ENCODE assay signal across 12 cellular contexts in the genomic region with DNA sequence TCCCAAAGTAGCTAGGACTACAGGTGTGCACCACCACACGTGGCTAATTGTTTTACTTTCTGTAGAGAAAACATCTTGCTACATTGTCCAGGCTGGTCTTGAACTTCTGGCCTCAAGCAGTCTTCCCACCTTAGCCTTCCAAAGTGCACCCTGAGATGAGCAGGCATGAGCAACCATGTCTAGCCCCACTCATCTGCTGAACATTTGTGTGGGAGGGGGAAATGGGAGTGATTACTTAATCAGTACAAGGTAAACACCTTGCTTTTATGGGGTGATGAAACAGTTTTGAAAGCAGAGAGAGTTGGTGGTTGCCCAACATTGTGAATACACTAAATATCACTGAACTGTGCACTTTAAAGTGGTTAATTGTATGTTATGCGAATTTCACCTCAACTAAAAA. TPM values are rescaled to one million over a fixed set of nuclear protein-coding genes. Genes with fewer than 3 reads are reported as not detected.
DNase-seq lines count a peak whose midpoint lies in the region; ATAC-seq, FAIRE-seq and TF ChIP-seq lines count a peak whose summit lies in the region.
"Had no signal": no experiment of that assay in that cellular context is flagged by ENCODE, and none has a peak within 500 bp of the region (broad histone marks: within the 10 kb centered on the region; RNA-seq: fewer than 3 reads in every experiment).

No MANE protein-coding gene starts in this region.

- FAIRE-seq in HepG2 (lab: Jason Lieb, UNC): peak; percentile 56

- H4K20me1 ChIP-seq in BLaER1: peaks cover 52% of the 10 kb centered on the region
- peaks cover 4% of the 10 kb centered on the region; the same call in 1 of the 2 replicates for H4K20me1 ChIP-seq in HepG2 (ENCODE audit: insufficient read depth, low read length)
- H4K20me1 ChIP-seq in PC-3 (ENCODE audit: low read length): no peaks in the 10 kb centered on the region

- no TSS peak for BruUV-seq in HepG2 (replicated peaks; lab: Mats Ljungman, UMichigan)
- no TSS peak for BruUV-seq in PC-3 (replicated peaks; lab: Mats Ljungman, UMichigan)

- peak; percentile 85 for ATAC-seq in activated T-helper 17 cell treated with anti-CD3 and anti-CD28 coated beads, Interleukin-2, amount 50 U/mL, for 72 hours (replicated peaks)
- ATAC-seq in HepG2 (peak; percentile 33), GM18867 (IDR thresholded peaks at IDR 0.05; ENCODE audit: unreplicated experiment) (no peak), PC-3 (no peak)

- H3F3A ChIP-seq in PC-3 (ENCODE audit: low read length, unreplicated experiment): no peaks in the 10 kb centered on the region

- CTCF ChIA-PET in HepG2 (lab: Yijun Ruan, JAX; ENCODE audit: low intra/inter-chr PET ratio, low total read pairs) (no interaction called here), PC-3 (lab: Charles Lee) (no interaction called here)

- DNase-seq in HepG2 (ENCODE audit: low spot score) (peak; percentile 83), PC-3 (no peak), NAMALWA (ENCODE audit: low spot score) (no peak)
- DNase-seq: activated CD4-positive, alpha-beta T cell treated with anti-CD3 and anti-CD28 coated beads, Interleukin-2, amount 50 U/mL, for 1 hour; amniotic stem cell; cortex of kidney had no signal

- POLR2A ChIA-PET in HepG2 (lab: Yijun Ruan, JAX) (no interaction called here), PC-3 (lab: Charles Lee; ENCODE audit: unreplicated experiment) (no interaction called here)

- H3K79me2 ChIP-seq in HepG2 (ENCODE audit: insufficient read depth, low read length): peaks cover 77% of the 10 kb centered on the region
- H3K79me2 ChIP-seq in PC-3 (ENCODE audit: low read length): peaks cover 82% of the 10 kb centered on the region

- 0 out of 2 replicates have a peak overlapping the region, but pooled peaks have one; percentile 69 for H3K4me2 ChIP-seq in BLaER1
- H3K4me2 ChIP-seq in HepG2 (ENCODE audit: low read depth, low read length): peak overlapping the region; percentile 26
- H3K4me2 ChIP-seq in PC-3 (ENCODE audit: low read length): no peak overlapping the region

- H3K36me3 Mint-ChIP-seq in activated T-helper 17 cell treated with anti-CD3 and anti-CD28 coated beads, Interleukin-2, amount 50 U/mL, for 72 hours (ENCODE audit: low read depth): peaks cover 32% of the 10 kb centered on the region

- TF ChIP-seq EP300 in HepG2 (IDR thresholded peaks at IDR 0.05; ENCODE audit: low read depth in 2 of 2, low read length in 2 of 2): peak; percentile 85 to 86
- peak; percentile 70; the same call in 1 of the 2 replicates for TF ChIP-seq EP300 in HepG2 (CRISPR knock-in tag; IDR thresholded peaks at IDR 0.05; ENCODE audit: borderline replicate concordance)

- no peak for TF ChIP-seq POLR2A in HepG2 (IDR thresholded peaks at IDR 0.05; ENCODE audit: insufficient read depth in 1 of 2, low read depth in 2 of 2, low read length in 2 of 2)

- H2AFZ ChIP-seq in HepG2 (ENCODE audit: low read length): no peak overlapping the region
- H2AFZ ChIP-seq in PC-3 (ENCODE audit: low read length): no peak overlapping the region

- H3K27ac ChIP-seq in BLaER1: no peak overlapping the region
- peak overlapping the region; percentile 48 for H3K27ac ChIP-seq in C4-2B
- H3K27ac ChIP-seq in HepG2 (ENCODE audit: extremely low read length, insufficient read depth, low read length): peak overlapping the region; percentile 50
- H3K27ac ChIP-seq in PC-3 (ENCODE audit: low read length): no peak overlapping the region
- H3K27ac ChIP-seq: thoracic aorta had no signal

- peaks cover 72% of the 10 kb centered on the region for H3K4me1 ChIP-seq in BLaER1
- H3K4me1 ChIP-seq in HepG2 (ENCODE audit: insufficient read depth, low read length): peaks cover 85% of the 10 kb centered on the region
- H3K4me1 ChIP-seq in PC-3 (ENCODE audit: insufficient read depth, low read length): peaks cover 18% of the 10 kb centered on the region

- no peaks in the 10 kb centered on the region for H3K9me3 ChIP-seq in BLaER1
- no peaks in the 10 kb centered on the region for H3K9me3 ChIP-seq in HepG2 (ENCODE audit: low read length)
- H3K9me3 ChIP-seq in PC-3 (ENCODE audit: low read length): no peaks in the 10 kb centered on the region
- H3K9me3 ChIP-seq: thoracic aorta had no signal

- no peaks in the 10 kb centered on the region for H3K9me2 ChIP-seq in PC-3 (replicated peaks; ENCODE audit: low read length)

- no peak for TF ChIP-seq RAD21 in HepG2 (CRISPR knock-in tag; IDR thresholded peaks at IDR 0.05)

- no peaks in the 10 kb centered on the region for H3K27me3 Mint-ChIP-seq in activated T-helper 17 cell treated with anti-CD3 and anti-CD28 coated beads, Interleukin-2, amount 50 U/mL, for 72 hours

- H3K9me3 Mint-ChIP-seq in activated T-helper 17 cell treated with anti-CD3 and anti-CD28 coated beads, Interleukin-2, amount 50 U/mL, for 72 hours: no peaks in the 10 kb centered on the region

- intact Hi-C loops in HepG2 (cut with micrococcal nuclease; ENCODE audit: unreplicated experiment): no loop called here
- intact Hi-C loops in PC-3 (cut with micrococcal nuclease): no loop called here

- H3K9ac ChIP-seq in BLaER1 (no peak overlapping the region), HepG2 (ENCODE audit: insufficient read depth, low read depth, low read length) (no peak overlapping the region), PC-3 (ENCODE audit: low read length) (no peak overlapping the region)

- H3K4me3 ChIP-seq in BLaER1 (no peak overlapping the region), HepG2 (replicated peaks in 1 of 3; ENCODE audit: insufficient read depth in 1 of 3, low read depth in 2 of 3, low read length in 3 of 3) (no peak overlapping the region; a peak in 1 of 6 replicates), PC-3 (ENCODE audit: low read length) (no peak overlapping the region)
- H3K4me3 ChIP-seq: thoracic aorta had no signal

- in situ Hi-C loops in HepG2 (cut with HindIII; ENCODE audit: extremely low pct_ligation_motif_present, low pct_unique_long_range_greater_than_20kb): no loop called here

- no peak for TF ChIP-seq CTCF in C4-2B (conservative IDR thresholded peaks at IDR 0.05)
- TF ChIP-seq CTCF in HepG2 (CRISPR knock-in tag; IDR thresholded peaks at IDR 0.05): no peak
- TF ChIP-seq CTCF in PC-3 (conservative IDR thresholded peaks at IDR 0.05; ENCODE audit: low read depth, low read length): no peak

- peaks cover 55% of the 10 kb centered on the region for H3K4me1 Mint-ChIP-seq in activated T-helper 17 cell treated with anti-CD3 and anti-CD28 coated beads, Interleukin-2, amount 50 U/mL, for 72 hours

- 40% methylated on average over 2 of the region's 2 CpGs for WGBS in HepG2 (ENCODE audit: low lambda C conversion rate)

- H3K4me3 Mint-ChIP-seq in activated T-helper 17 cell treated with anti-CD3 and anti-CD28 coated beads, Interleukin-2, amount 50 U/mL, for 72 hours: peak overlapping the region; percentile 21

- H3K27me3 ChIP-seq in BLaER1: no peaks in the 10 kb centered on the region
- H3K27me3 ChIP-seq in HepG2 (ENCODE audit: control insufficient read depth in 1 of 2, insufficient read depth in 2 of 2, low read length in 2 of 2): no peaks in the 10 kb centered on the region; a peak in 1 of 5 replicates
- H3K27me3 ChIP-seq in PC-3 (ENCODE audit: low read length): no peaks in the 10 kb centered on the region

- peak overlapping the region; percentile 18 for H3K27ac Mint-ChIP-seq in activated T-helper 17 cell treated with anti-CD3 and anti-CD28 coated beads, Interleukin-2, amount 50 U/mL, for 72 hours

- H3K36me3 ChIP-seq in BLaER1 (peaks cover 29% of the 10 kb centered on the region), HepG2 (replicated peaks in 1 of 2; ENCODE audit: control insufficient read depth in 1 of 2, insufficient read depth in 2 of 2, low read length in 2 of 2) (peaks cover 4 to 18% of the 10 kb centered on the region in 2 experiments; a peak in 4 of 5 replicates), PC-3 (ENCODE audit: low read depth, low read length) (peaks cover 8% of the 10 kb centered on the region; the same call in 1 of the 2 replicates)
- H3K36me3 ChIP-seq: thoracic aorta had no signal

RNA-seq across cellular contexts. Expression of gene APMAP, which starts 5.3 kb away (rescaled TPM):
- 10 to 100 TPM; 30.7 to 49.4 TPM for total RNA-seq in activated T-helper 17 cell treated with anti-CD3 and anti-CD28 coated beads, Interleukin-2, amount 50 U/mL, for 72 hours
- total RNA-seq in HepG2 (2016; rRNA removed; fragmentation: Illumina TruSeq; extraction: Trizol) (96.9 and 214 TPM in 2 replicates), PC-3 (2014; rRNA removed) (134 and 137 TPM in 2 replicates)
- total RNA-seq in HepG2 (2016; cell fraction: cytosol; rRNA removed; fragmentation: Illumina TruSeq; extraction: Trizol; ENCODE audit: low read depth): 20.1 and 22.7 TPM in 2 replicates
- 98.2 and 226 TPM in 2 replicates for total RNA-seq in HepG2 (2016; cell fraction: insoluble cytoplasmic fraction; rRNA removed; fragmentation: Illumina TruSeq; extraction: Trizol)
- total RNA-seq in HepG2 (2016; cell fraction: membrane; rRNA removed; fragmentation: Illumina TruSeq; extraction: Trizol): 41.7 and 44.7 TPM in 2 replicates
- total RNA-seq in HepG2 (2016; cell fraction: nucleus; rRNA removed; fragmentation: Illumina TruSeq; extraction: Trizol): 175 and 197 TPM in 2 replicates
- polyA plus RNA-seq in HepG2 (2011; rRNA removed): 168 and 177 TPM in 2 replicates
- polyA plus RNA-seq in HepG2 (2011; cell fraction: cytosol; rRNA removed): 161 and 178 TPM in 2 replicates
- 60.9 and 87.7 TPM in 2 replicates for polyA plus RNA-seq in HepG2 (2011; cell fraction: nucleus; rRNA removed)
- 152 and 183 TPM in 2 replicates for polyA plus RNA-seq in HepG2 (2012)
- polyA plus RNA-seq in HepG2 (2016; cell fraction: cytosol; fragmentation: Illumina TruSeq; extraction: Trizol; ENCODE audit: low read depth): 19.3 and 19.6 TPM in 2 replicates
- polyA plus RNA-seq in HepG2 (2016; cell fraction: insoluble cytoplasmic fraction; fragmentation: Illumina TruSeq; extraction: Trizol; ENCODE audit: low read depth): 91.9 and 93.0 TPM in 2 replicates
- polyA plus RNA-seq in HepG2 (2016; cell fraction: membrane; fragmentation: Illumina TruSeq; extraction: Trizol; ENCODE audit: low read depth): 31.8 and 32.4 TPM in 2 replicates
- polyA plus RNA-seq in HepG2 (2016; cell fraction: nucleus; fragmentation: Illumina TruSeq; extraction: Trizol; ENCODE audit: insufficient read depth, low read depth): 261 and 268 TPM in 2 replicates
- 27.2 and 96.2 TPM in 2 replicates for polyA minus RNA-seq in HepG2 (2011; rRNA and poly(A)+ RNA removed; ENCODE audit: low replicate concordance)
- 41.4 and 51.0 TPM in 2 replicates for polyA minus RNA-seq in HepG2 (2011; cell fraction: cytosol; rRNA and poly(A)+ RNA removed)
- 33.6 and 47.4 TPM in 2 replicates for polyA minus RNA-seq in HepG2 (2011; cell fraction: nucleus; rRNA and poly(A)+ RNA removed)

RNA-seq across cellular contexts. Expression of gene CST7, which starts 38.2 kb away (rescaled TPM):
- 10 to 100 TPM; 38.2 to 41.7 TPM for total RNA-seq in activated T-helper 17 cell treated with anti-CD3 and anti-CD28 coated beads, Interleukin-2, amount 50 U/mL, for 72 hours
- total RNA-seq in HepG2 (2016; rRNA removed; fragmentation: Illumina TruSeq; extraction: Trizol) (not detected in 2 replicates), PC-3 (2014; rRNA removed) (not detected in 2 replicates)
- total RNA-seq in HepG2 (2016; cell fraction: cytosol; rRNA removed; fragmentation: Illumina TruSeq; extraction: Trizol; ENCODE audit: low read depth): not detected in 2 replicates
- total RNA-seq in HepG2 (2016; cell fraction: insoluble cytoplasmic fraction; rRNA removed; fragmentation: Illumina TruSeq; extraction: Trizol): not detected in 2 replicates
- total RNA-seq in HepG2 (2016; cell fraction: membrane; rRNA removed; fragmentation: Illumina TruSeq; extraction: Trizol): not detected in 2 replicates
- not detected in 2 replicates for total RNA-seq in HepG2 (2016; cell fraction: nucleus; rRNA removed; fragmentation: Illumina TruSeq; extraction: Trizol)
- not detected in 2 replicates for polyA plus RNA-seq in HepG2 (2011; rRNA removed)
- not detected in 2 replicates for polyA plus RNA-seq in HepG2 (2011; cell fraction: cytosol; rRNA removed)
- polyA plus RNA-seq in HepG2 (2011; cell fraction: nucleus; rRNA removed): not detected in 2 replicates
- not detected in 2 replicates for polyA plus RNA-seq in HepG2 (2012)
- not detected in 2 replicates for polyA plus RNA-seq in HepG2 (2016; cell fraction: cytosol; fragmentation: Illumina TruSeq; extraction: Trizol; ENCODE audit: low read depth)
- not detected in 2 replicates for polyA plus RNA-seq in HepG2 (2016; cell fraction: insoluble cytoplasmic fraction; fragmentation: Illumina TruSeq; extraction: Trizol; ENCODE audit: low read depth)
- not detected in 2 replicates for polyA plus RNA-seq in HepG2 (2016; cell fraction: membrane; fragmentation: Illumina TruSeq; extraction: Trizol; ENCODE audit: low read depth)
- polyA plus RNA-seq in HepG2 (2016; cell fraction: nucleus; fragmentation: Illumina TruSeq; extraction: Trizol; ENCODE audit: insufficient read depth, low read depth): not detected in 2 replicates
- not detected in 2 replicates for polyA minus RNA-seq in HepG2 (2011; rRNA and poly(A)+ RNA removed; ENCODE audit: low replicate concordance)
- not detected in 2 replicates for polyA minus RNA-seq in HepG2 (2011; cell fraction: cytosol; rRNA and poly(A)+ RNA removed)
- not detected in 2 replicates for polyA minus RNA-seq in HepG2 (2011; cell fraction: nucleus; rRNA and poly(A)+ RNA removed)
- total RNA-seq: OCI-LY7 had no signal

Comparison
In these comparisons a context has a peak if more than half of its experiments do, and no peak if none do; other contexts are left out.
1. H3K27ac ChIP-seq: peak in C4-2B (single experiment) and HepG2 (single experiment); none in BLaER1 (single experiment) and PC-3 (single experiment).
2. ATAC-seq: peak in activated T-helper 17 cell treated with anti-CD3 and anti-CD28 coated beads, Interleukin-2, amount 50 U/mL, for 72 hours (single experiment) and HepG2 (single experiment); none in GM18867 (single experiment) and PC-3 (single experiment).
3. RNA of gene CST7, which starts 38.2 kb away (total RNA-seq): 38.2 to 41.7 TPM in activated T-helper 17 cell treated with anti-CD3 and anti-CD28 coated beads, Interleukin-2, amount 50 U/mL, for 72 hours; not detected in HepG2 and not detected in PC-3; every median in the first group is over 10 times any median in the second.